Comparison of ENCODE assay signal across 8 cellular contexts in genomic region chr2:150472122-150472899, GRCh38. TPM values are rescaled to one million over a fixed set of nuclear protein-coding genes. Genes with fewer than 3 reads are reported as not detected.
DNase-seq lines count a peak whose midpoint lies in the region; ATAC-seq and TF ChIP-seq lines count a peak whose summit lies in the region.
"Had no signal": no experiment of that assay in that cellular context is flagged by ENCODE, and none has a peak within 500 bp of the region (broad histone marks: within the 10 kb centered on the region; RNA-seq: fewer than 3 reads in every experiment).

No MANE protein-coding gene starts in this region.

- DNase-seq in H4 (ENCODE audit: low spot score) (peak; percentile 33), left cardiac atrium (peak; percentile 62), upper lobe of right lung (no peak)
- no peak for DNase-seq in activated T-cell treated with anti-CD3 and anti-CD28 coated beads, Interleukin-2, amount 50 U/mL, for 4 hours
- no peak for DNase-seq in activated T-helper 2 cell treated with anti-CD3 and anti-CD28 coated beads, Interferon-gamma antibody, Interleukin-2, Interleukin-4, amounts not matched to agents 10 μg/mL and 5 μg/mL and 100 μg/mL, durations not matched to agents 14 hours and 24 hours and 36 hours (ENCODE audit: low spot score)
- DNase-seq in activated CD8-positive, alpha-beta T cell treated with anti-CD3 and anti-CD28 coated beads for 36 hours, result no peak
- DNase-seq: stimulated activated CD4-positive, alpha-beta T cell treated with anti-CD3 and anti-CD28 coated beads, Interleukin-4, amount 100 ng/mL, for 24 hours had no signal

- TF ChIP-seq CTCF in upper lobe of right lung (IDR thresholded peaks at IDR 0.05), result no peak
- TF ChIP-seq CTCF in activated CD8-positive, alpha-beta T cell treated with anti-CD3 and anti-CD28 coated beads for 36 hours (IDR thresholded peaks at IDR 0.05), result no peak

- no peaks in the 10 kb centered on the region for H3K36me3 Mint-ChIP-seq in activated T-cell treated with anti-CD3 and anti-CD28 coated beads, Interleukin-2, amount 50 U/mL, for 4 hours (ENCODE audit: insufficient read depth)
- no peaks in the 10 kb centered on the region for H3K36me3 Mint-ChIP-seq in activated T-helper 2 cell treated with anti-CD3 and anti-CD28 coated beads, Interferon-gamma antibody, Interleukin-2, Interleukin-4, amounts not matched to agents 10 μg/mL and 5 μg/mL and 100 μg/mL, durations not matched to agents 14 hours and 24 hours and 36 hours (ENCODE audit: low read depth)
- no peaks in the 10 kb centered on the region for H3K36me3 Mint-ChIP-seq in activated CD8-positive, alpha-beta T cell treated with anti-CD3 and anti-CD28 coated beads for 36 hours (ENCODE audit: low read depth)

- H3K27ac ChIP-seq in upper lobe of right lung, result peak overlapping the region; percentile 3

- no peaks in the 10 kb centered on the region for H3K27me3 Mint-ChIP-seq in activated T-cell treated with anti-CD3 and anti-CD28 coated beads, Interleukin-2, amount 50 U/mL, for 4 hours (ENCODE audit: low read depth)
- no peaks in the 10 kb centered on the region for H3K27me3 Mint-ChIP-seq in activated T-helper 2 cell treated with anti-CD3 and anti-CD28 coated beads, Interferon-gamma antibody, Interleukin-2, Interleukin-4, amounts not matched to agents 10 μg/mL and 5 μg/mL and 100 μg/mL, durations not matched to agents 14 hours and 24 hours and 36 hours (ENCODE audit: low read depth)
- H3K27me3 Mint-ChIP-seq in activated CD8-positive, alpha-beta T cell treated with anti-CD3 and anti-CD28 coated beads for 36 hours, result no peaks in the 10 kb centered on the region

- H3K27ac Mint-ChIP-seq in activated T-helper 2 cell treated with anti-CD3 and anti-CD28 coated beads, Interferon-gamma antibody, Interleukin-2, Interleukin-4, amounts not matched to agents 10 μg/mL and 5 μg/mL and 100 μg/mL, durations not matched to agents 14 hours and 24 hours and 36 hours, result no peak overlapping the region
- no peak overlapping the region for H3K27ac Mint-ChIP-seq in activated CD8-positive, alpha-beta T cell treated with anti-CD3 and anti-CD28 coated beads for 36 hours

- CTCF ChIA-PET in activated CD8-positive, alpha-beta T cell treated with anti-CD3 and anti-CD28 coated beads for 36 hours (lab: Charles Lee), result no interaction called here

- H3K4me3 Mint-ChIP-seq in activated T-cell treated with anti-CD3 and anti-CD28 coated beads, Interleukin-2, amount 50 U/mL, for 4 hours, result no peak overlapping the region
- H3K4me3 Mint-ChIP-seq in activated T-helper 2 cell treated with anti-CD3 and anti-CD28 coated beads, Interferon-gamma antibody, Interleukin-2, Interleukin-4, amounts not matched to agents 10 μg/mL and 5 μg/mL and 100 μg/mL, durations not matched to agents 14 hours and 24 hours and 36 hours (ENCODE audit: low read depth), result no peak overlapping the region
- no peak overlapping the region for H3K4me3 Mint-ChIP-seq in activated CD8-positive, alpha-beta T cell treated with anti-CD3 and anti-CD28 coated beads for 36 hours

- peak; percentile 21 for ATAC-seq in SK-N-SH treated with all-trans-retinoic acid at 6 μM for 48 hours
- ATAC-seq in left cardiac atrium, result peak; percentile 58 to 90
- peak; percentile 94 for ATAC-seq in upper lobe of right lung
- ATAC-seq in activated T-cell treated with anti-CD3 and anti-CD28 coated beads, Interleukin-2, amount 50 U/mL, for 4 hours, result no peak
- no peak for ATAC-seq in activated CD8-positive, alpha-beta T cell treated with anti-CD3 and anti-CD28 coated beads for 36 hours

- H3K4me1 Mint-ChIP-seq in activated T-cell treated with anti-CD3 and anti-CD28 coated beads, Interleukin-2, amount 50 U/mL, for 4 hours (ENCODE audit: low read depth), result no peaks in the 10 kb centered on the region
- no peaks in the 10 kb centered on the region for H3K4me1 Mint-ChIP-seq in activated T-helper 2 cell treated with anti-CD3 and anti-CD28 coated beads, Interferon-gamma antibody, Interleukin-2, Interleukin-4, amounts not matched to agents 10 μg/mL and 5 μg/mL and 100 μg/mL, durations not matched to agents 14 hours and 24 hours and 36 hours (ENCODE audit: low read depth)
- H3K4me1 Mint-ChIP-seq in activated CD8-positive, alpha-beta T cell treated with anti-CD3 and anti-CD28 coated beads for 36 hours (ENCODE audit: low read depth), result no peaks in the 10 kb centered on the region

- intact Hi-C loops in left cardiac atrium (cut with DNase I) (no loop called here), upper lobe of right lung (cut with DNase I) (no loop called here)
- intact Hi-C loops in activated T-helper 2 cell treated with anti-CD3 and anti-CD28 coated beads, Interferon-gamma antibody, Interleukin-2, Interleukin-4, amounts not matched to agents 10 μg/mL and 5 μg/mL and 100 μg/mL, durations not matched to agents 14 hours and 24 hours and 36 hours (cut with micrococcal nuclease), result no loop called here
- intact Hi-C loops in activated CD8-positive, alpha-beta T cell treated with anti-CD3 and anti-CD28 coated beads for 36 hours (cut with micrococcal nuclease), result no loop called here

- POLR2A ChIA-PET in activated CD8-positive, alpha-beta T cell treated with anti-CD3 and anti-CD28 coated beads for 36 hours (lab: Charles Lee), result no interaction called here

- no peaks in the 10 kb centered on the region for H3K9me3 ChIP-seq in upper lobe of right lung

- H3K4me1 ChIP-seq in upper lobe of right lung, result peaks cover 20% of the 10 kb centered on the region

- H3K36me3 ChIP-seq in upper lobe of right lung, result peaks cover 30% of the 10 kb centered on the region

- H3K27me3 ChIP-seq in upper lobe of right lung, result no peaks in the 10 kb centered on the region

- no peaks in the 10 kb centered on the region for H3K9me3 Mint-ChIP-seq in activated T-cell treated with anti-CD3 and anti-CD28 coated beads, Interleukin-2, amount 50 U/mL, for 4 hours
- no peaks in the 10 kb centered on the region for H3K9me3 Mint-ChIP-seq in activated T-helper 2 cell treated with anti-CD3 and anti-CD28 coated beads, Interferon-gamma antibody, Interleukin-2, Interleukin-4, amounts not matched to agents 10 μg/mL and 5 μg/mL and 100 μg/mL, durations not matched to agents 14 hours and 24 hours and 36 hours
- H3K9me3 Mint-ChIP-seq in activated CD8-positive, alpha-beta T cell treated with anti-CD3 and anti-CD28 coated beads for 36 hours, result no peaks in the 10 kb centered on the region

- H3K4me3 ChIP-seq in upper lobe of right lung, result no peak overlapping the region

TF ChIP-seq in SK-N-SH treated with all-trans-retinoic acid at 6 μM for 48 hours, 23 proteins besides CTCF, POLR2A, EP300 and RAD21:
- TF ChIP-seq ZFP3 (CRISPR knock-in tag; IDR thresholded peaks at IDR 0.05), result no peak; the same call in 1 of the 2 replicates
- TF ChIP-seq ZC3H10 (CRISPR knock-in tag; IDR thresholded peaks at IDR 0.05), result no peak

RNA-seq across cellular contexts. Expression of gene RND3, which starts 15.2 kb away (rescaled TPM):
- 51.7 and 56.7 TPM in 2 replicates for total RNA-seq in H4 (2014; rRNA removed; shearing (Covaris generic))
- total RNA-seq in left cardiac atrium (10 to 100 TPM; 18.5 to 29.2 TPM), upper lobe of right lung (32.6 TPM)
- total RNA-seq in activated T-cell treated with anti-CD3 and anti-CD28 coated beads, Interleukin-2, amount 50 U/mL, for 4 hours, result under 1 TPM in 2 of 3 donors, not detected in 1; 0.16 to 0.58 TPM
- not detected in 2 replicates for total RNA-seq in activated T-helper 2 cell treated with anti-CD3 and anti-CD28 coated beads, Interferon-gamma antibody, Interleukin-2, Interleukin-4, amounts not matched to agents 10 μg/mL and 5 μg/mL and 100 μg/mL, durations not matched to agents 14 hours and 24 hours and 36 hours
- total RNA-seq in activated CD8-positive, alpha-beta T cell treated with anti-CD3 and anti-CD28 coated beads for 36 hours, result not detected

Comparison
In these comparisons a context has a peak if more than half of its experiments do, and no peak if none do; other contexts are left out.
1. DNase-seq: peak in H4 (single experiment) and left cardiac atrium (single experiment); none in upper lobe of right lung (single experiment), activated T-cell treated with anti-CD3 and anti-CD28 coated beads, Interleukin-2, amount 50 U/mL, for 4 hours (single experiment), activated T-helper 2 cell treated with anti-CD3 and anti-CD28 coated beads, Interferon-gamma antibody, Interleukin-2, Interleukin-4, amounts not matched to agents 10 μg/mL and 5 μg/mL and 100 μg/mL, durations not matched to agents 14 hours and 24 hours and 36 hours (single experiment) and activated CD8-positive, alpha-beta T cell treated with anti-CD3 and anti-CD28 coated beads for 36 hours (single experiment).
2. ATAC-seq: peak in SK-N-SH treated with all-trans-retinoic acid at 6 μM for 48 hours (single experiment), left cardiac atrium (2 of 2) and upper lobe of right lung (single experiment); none in activated T-cell treated with anti-CD3 and anti-CD28 coated beads, Interleukin-2, amount 50 U/mL, for 4 hours (0 of 2) and activated CD8-positive, alpha-beta T cell treated with anti-CD3 and anti-CD28 coated beads for 36 hours (single experiment).
3. RNA of gene RND3, which starts 15.2 kb away (total RNA-seq): 51.7 to 56.7 TPM in H4, 32.6 TPM in upper lobe of right lung (single experiment) and 18.5 to 29.2 TPM in left cardiac atrium; 0.16 to 0.58 TPM in activated T-cell treated with anti-CD3 and anti-CD28 coated beads, Interleukin-2, amount 50 U/mL, for 4 hours, not detected in activated T-helper 2 cell treated with anti-CD3 and anti-CD28 coated beads, Interferon-gamma antibody, Interleukin-2, Interleukin-4, amounts not matched to agents 10 μg/mL and 5 μg/mL and 100 μg/mL, durations not matched to agents 14 hours and 24 hours and 36 hours and not detected in activated CD8-positive, alpha-beta T cell treated with anti-CD3 and anti-CD28 coated beads for 36 hours; every median in the first group is over 10 times any median in the second.